ENCODE assay signal across 1 cellular context in the genomic region with DNA sequence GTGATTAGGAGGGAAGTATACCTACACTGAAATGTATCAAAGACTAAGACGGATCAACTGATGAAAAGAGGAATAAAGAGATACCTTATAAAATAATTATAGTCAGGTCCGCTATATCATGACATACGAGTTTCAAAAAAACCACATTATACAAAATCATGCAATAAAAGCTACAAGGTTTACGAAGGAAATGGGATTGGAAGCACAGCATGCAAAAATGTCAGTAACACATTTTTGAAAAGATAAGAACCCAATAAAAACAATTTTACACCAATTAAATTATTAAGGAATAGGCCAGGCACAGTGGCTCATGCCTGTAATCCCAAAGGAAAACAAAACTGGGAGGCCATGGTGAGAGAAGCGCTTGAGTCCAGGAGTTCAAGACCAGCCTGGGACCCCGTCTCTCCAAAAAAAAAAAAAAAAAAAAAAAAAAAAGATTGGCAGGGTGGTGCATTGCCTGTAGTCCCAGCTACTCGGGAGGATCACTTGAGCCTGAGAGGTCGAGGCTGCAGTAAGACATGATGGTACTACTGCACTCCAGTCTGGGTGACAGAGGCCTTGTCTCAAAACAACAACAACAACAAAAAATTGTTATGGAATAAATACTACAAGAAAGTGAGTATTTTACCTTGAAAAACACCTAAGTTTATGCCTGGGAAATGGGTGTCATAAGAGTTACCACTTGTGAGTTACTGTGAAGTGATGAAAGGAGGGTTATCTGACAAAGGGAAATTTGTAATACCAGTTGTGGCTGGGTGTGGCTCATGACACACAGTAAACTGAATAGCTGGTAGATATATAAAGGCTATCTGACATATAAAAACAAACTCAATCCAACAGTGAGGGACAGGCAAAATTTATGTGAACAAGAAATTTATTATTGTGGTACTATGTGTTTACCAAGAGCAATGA.
A peak's percentile ranks its signal among the peaks of the same experiment; 100 is the strongest.
TF ChIP-seq lines count a peak whose summit lies in the region.

No MANE protein-coding gene starts in this region.

TF ChIP-seq in K562, 482 proteins besides CTCF, POLR2A, EP300 and RAD21 (continued from another document):
- TF ChIP-seq, protein P1, sequence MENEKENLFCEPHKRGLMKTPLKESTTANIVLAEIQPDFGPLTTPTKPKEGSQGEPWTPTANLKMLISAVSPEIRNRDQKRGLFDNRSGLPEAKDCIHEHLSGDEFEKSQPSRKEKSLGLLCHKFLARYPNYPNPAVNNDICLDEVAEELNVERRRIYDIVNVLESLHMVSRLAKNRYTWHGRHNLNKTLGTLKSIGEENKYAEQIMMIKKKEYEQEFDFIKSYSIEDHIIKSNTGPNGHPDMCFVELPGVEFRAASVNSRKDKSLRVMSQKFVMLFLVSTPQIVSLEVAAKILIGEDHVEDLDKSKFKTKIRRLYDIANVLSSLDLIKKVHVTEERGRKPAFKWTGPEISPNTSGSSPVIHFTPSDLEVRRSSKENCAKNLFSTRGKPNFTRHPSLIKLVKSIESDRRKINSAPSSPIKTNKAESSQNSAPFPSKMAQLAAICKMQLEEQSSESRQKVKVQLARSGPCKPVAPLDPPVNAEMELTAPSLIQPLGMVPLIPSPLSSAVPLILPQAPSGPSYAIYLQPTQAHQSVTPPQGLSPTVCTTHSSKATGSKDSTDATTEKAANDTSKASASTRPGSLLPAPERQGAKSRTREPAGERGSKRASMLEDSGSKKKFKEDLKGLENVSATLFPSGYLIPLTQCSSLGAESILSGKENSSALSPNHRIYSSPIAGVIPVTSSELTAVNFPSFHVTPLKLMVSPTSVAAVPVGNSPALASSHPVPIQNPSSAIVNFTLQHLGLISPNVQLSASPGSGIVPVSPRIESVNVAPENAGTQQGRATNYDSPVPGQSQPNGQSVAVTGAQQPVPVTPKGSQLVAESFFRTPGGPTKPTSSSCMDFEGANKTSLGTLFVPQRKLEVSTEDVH (IDR thresholded peaks at IDR 0.05; ENCODE audit: low read depth, partially characterized antibody), result no peak
- TF ChIP-seq WHSC1 (IDR thresholded peaks at IDR 0.05; ENCODE audit: low read length) (no peak), NFATC3 (IDR thresholded peaks at IDR 0.05) (no peak), PURB (CRISPR knock-in tag; IDR thresholded peaks at IDR 0.05; ENCODE audit: low read depth) (no peak), EP400 (IDR thresholded peaks at IDR 0.05) (no peak), HDGF (IDR thresholded peaks at IDR 0.05) (no peak), RFX1 (IDR thresholded peaks at IDR 0.05) (no peak), ASH1L (IDR thresholded peaks at IDR 0.05; ENCODE audit: borderline replicate concordance, low read depth, partially characterized antibody) (no peak), KAT2B (IDR thresholded peaks at IDR 0.05; ENCODE audit: low read depth, low read length) (no peak), ZNF3 (CRISPR knock-in tag; IDR thresholded peaks at IDR 0.05) (no peak), LEF1 (IDR thresholded peaks at IDR 0.05) (0 out of 2 replicates have a peak, but pooled peaks have one; percentile 54), ZNF217 (CRISPR knock-in tag; IDR thresholded peaks at IDR 0.05) (no peak), ZNF212 (CRISPR knock-in tag; IDR thresholded peaks at IDR 0.05) (no peak), POLR2B (IDR thresholded peaks at IDR 0.05; ENCODE audit: low read depth, partially characterized antibody) (no peak), POLR3A (IDR thresholded peaks at IDR 0.05; ENCODE audit: borderline replicate concordance, extremely low read depth, insufficient read depth, insufficient read length) (no peak)
- TF ChIP-seq, protein P2, sequence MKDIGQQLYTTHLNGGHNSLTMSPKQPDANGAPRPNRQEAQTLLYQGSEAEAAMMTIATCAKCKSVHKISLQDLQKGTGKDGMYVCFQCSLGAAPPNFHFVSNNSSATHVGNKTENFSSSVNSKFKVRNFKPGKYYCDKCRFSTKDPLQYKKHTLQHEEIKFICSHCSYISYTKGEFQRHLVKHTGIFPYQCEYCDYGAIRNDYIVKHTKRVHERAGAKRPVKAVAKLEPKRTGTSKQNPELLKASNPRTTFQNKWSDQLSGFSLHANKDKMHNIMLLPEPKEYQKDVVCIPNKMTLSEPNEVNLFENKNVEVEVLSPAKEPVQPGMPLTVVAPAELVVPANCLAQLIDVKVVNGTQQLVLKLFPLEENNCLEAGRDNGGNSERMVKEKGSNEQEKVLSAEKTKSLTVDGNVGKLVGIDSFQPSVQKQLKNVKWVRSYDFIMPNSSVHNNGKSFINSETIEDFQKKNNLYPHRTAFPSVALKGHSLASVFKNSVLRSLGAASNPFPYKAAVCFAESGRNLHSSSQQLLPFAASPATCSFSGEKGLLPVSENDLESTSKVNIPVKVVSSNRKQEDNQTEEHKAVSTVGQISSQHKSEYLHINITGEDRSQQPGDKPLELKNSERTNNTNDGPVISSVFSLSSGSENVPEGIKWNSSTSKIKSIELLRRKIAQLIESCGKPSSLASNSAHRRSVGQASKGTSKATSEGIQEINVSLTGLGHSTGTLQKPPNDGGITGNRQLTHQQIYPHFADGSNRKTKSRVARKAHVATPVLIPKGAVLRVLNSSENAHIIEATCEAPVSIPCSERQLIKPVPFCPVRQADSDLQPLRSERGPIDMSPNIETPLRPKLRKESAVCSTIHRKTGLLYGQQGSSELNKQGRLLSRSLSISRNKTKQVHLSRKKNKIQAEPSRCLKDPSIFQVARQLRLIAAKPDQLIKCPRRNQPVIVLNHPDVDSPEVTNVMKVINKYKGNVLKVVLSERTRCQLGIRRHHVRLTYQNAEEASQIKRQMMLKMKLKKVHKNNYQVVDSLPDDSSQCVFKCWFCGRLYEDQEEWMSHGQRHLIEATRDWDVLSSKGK (CRISPR knock-in tag; IDR thresholded peaks at IDR 0.05), result no peak
